In the genomic region with DNA sequence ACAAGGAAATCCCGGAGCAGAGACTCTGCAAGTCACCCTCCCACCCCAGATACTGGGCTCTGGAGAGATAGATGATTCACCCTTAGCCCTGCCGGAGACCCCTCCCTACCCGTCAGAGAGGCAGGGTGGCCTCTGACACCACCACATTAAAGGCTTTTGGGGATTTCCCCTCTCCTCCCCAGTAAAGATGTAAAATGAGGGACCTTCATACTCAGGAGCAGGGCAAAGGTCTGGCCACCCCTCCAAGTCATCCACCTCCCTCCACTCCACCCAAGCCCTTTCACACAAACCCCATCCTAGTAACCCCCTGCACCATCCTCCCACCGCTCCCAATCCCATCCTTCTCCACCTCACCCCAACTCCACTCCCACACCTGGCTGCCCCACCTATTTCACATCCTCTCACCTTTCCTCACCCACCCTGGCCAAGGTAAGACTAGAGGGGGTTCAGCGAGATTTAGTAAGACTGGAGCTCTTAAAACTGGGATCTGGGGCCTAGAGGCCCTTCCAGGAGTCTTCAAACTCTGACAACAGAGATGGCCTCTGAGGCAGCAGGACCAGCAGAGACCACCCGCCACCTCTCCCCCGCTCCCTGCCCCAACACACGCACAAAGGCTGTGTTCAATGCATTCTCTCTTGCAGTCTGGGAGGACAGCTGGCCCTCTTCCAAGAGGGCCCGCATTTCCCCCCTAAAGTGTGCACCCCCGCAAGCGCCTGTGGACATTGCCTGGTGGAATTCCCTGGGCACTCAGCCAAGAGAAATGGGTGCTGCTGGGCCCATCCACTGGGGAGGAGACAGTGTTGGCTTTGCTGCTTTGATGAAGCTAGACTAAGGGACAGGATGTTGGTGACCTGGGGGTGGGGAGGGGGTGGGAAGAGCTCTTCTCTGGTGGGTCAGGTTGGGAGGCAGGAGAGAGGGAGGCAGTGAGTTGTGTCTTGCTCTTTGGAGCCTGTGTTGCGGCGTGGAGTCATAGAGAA, we compare ENCODE assay signal across 8 cellular contexts. TPM values are rescaled to one million over a fixed set of nuclear protein-coding genes. Genes with fewer than 3 reads are reported as not detected.
DNase-seq lines count a peak whose midpoint lies in the region; FAIRE-seq and TF ChIP-seq lines count a peak whose summit lies in the region.

No MANE protein-coding gene starts in this region.

- TF ChIP-seq RAD21 in H1 (IDR thresholded peaks at IDR 0.05 in 1 of 2, conservative IDR thresholded peaks at IDR 0.05 in 1 of 2; ENCODE audit: low read depth in 2 of 2, low read length in 2 of 2): no peak

- H3K4me3 ChIP-seq in HFF-Myc (replicated peaks; ENCODE audit: low read depth, low read length) (peak overlapping the region; percentile 53), H1 (ENCODE audit: extremely low read depth in 1 of 4, insufficient read depth in 2 of 4, low read depth in 3 of 4, low read length in 4 of 4) (peak overlapping the region; percentile 49 to 86 (median 62); a peak in 5 of 8 replicates), skeletal muscle tissue (ENCODE audit: low read length in 3 of 3) (no peak overlapping the region)

- peaks cover 0 to 14% (median 9%) of the 10 kb centered on the region in 4 experiments; a peak in 6 of 7 replicates for H3K27me3 ChIP-seq in H1 (replicated peaks in 1 of 4; ENCODE audit: control insufficient read depth in 3 of 4, extremely low read depth in 1 of 4, insufficient read depth in 3 of 4, low read length in 3 of 4)
- H3K27me3 ChIP-seq in skeletal muscle tissue (ENCODE audit: control insufficient read depth in 3 of 3, insufficient read depth in 3 of 3, low read length in 3 of 3): peaks cover 0 to 3% (median 0%) of the 10 kb centered on the region in 3 donors

- no peak overlapping the region for H2AFZ ChIP-seq in H1 (ENCODE audit: low read length)

- no peak overlapping the region for H3K4ac ChIP-seq in H1 (replicated peaks; ENCODE audit: insufficient read length, low read depth, low read length)

- H3K9ac ChIP-seq in H1 (replicated peaks in 1 of 4; ENCODE audit: extremely low read depth in 1 of 4, low read depth in 3 of 4, low read length in 3 of 4) (peak overlapping the region in 1 of 4 experiments; percentile 24; a peak in 1 of 7 replicates), skeletal muscle tissue (ENCODE audit: low read depth in 1 of 3, low read length in 3 of 3) (peak overlapping the region in 2 of 3 donors; percentile 33 to 65)

- TF ChIP-seq CTCF in HFF-Myc (IDR thresholded peaks at IDR 0.05; ENCODE audit: low read depth, low read length, missing control alignments) (no peak), H1 (IDR thresholded peaks at IDR 0.05; ENCODE audit: control extremely low read depth in 1 of 3, insufficient read depth in 1 of 3, low read depth in 1 of 3, low read length in 3 of 3) (no peak)

- POLR2A ChIA-PET in H1 (lab: Charles Lee; ENCODE audit: partially characterized antibody): interaction anchor here (1.2 to 1.8 kb wide), 3 partner anchors 18 to 193 kb away, joined by 3 to 5 read pairs (median 3); a partner anchor contains a TSS
- POLR2A ChIA-PET in HEK293T (lab: Yijun Ruan, JAX): interaction anchor here (3.3 kb wide), 1 partner anchor 193 kb away, joined by 9 read pairs; a partner anchor contains a TSS

- H3K18ac ChIP-seq in H1 (ENCODE audit: extremely low read depth, low read length): no peak overlapping the region; the same call in 1 of the 2 replicates

- H4K91ac ChIP-seq in H1 (replicated peaks; ENCODE audit: insufficient read length, low read length): no peak overlapping the region

- peaks cover 0 to 6% of the 10 kb centered on the region in 2 experiments for H4K20me1 ChIP-seq in H1 (replicated peaks in 1 of 2; ENCODE audit: control insufficient read depth in 1 of 2, insufficient read depth in 2 of 2, low read length in 2 of 2)

- H3K4me1 ChIP-seq in H1 (replicated peaks in 1 of 4; ENCODE audit: control insufficient read depth in 3 of 4, insufficient read depth in 4 of 4, low read length in 3 of 4) (peaks cover 0 to 7% (median 2%) of the 10 kb centered on the region in 4 experiments; a peak in 5 of 7 replicates), skeletal muscle tissue (ENCODE audit: control insufficient read depth in 3 of 3, insufficient read depth in 3 of 3, low read length in 3 of 3) (peaks cover 8 to 15% (median 8%) of the 10 kb centered on the region in 3 donors)

- CTCF ChIA-PET in H1 (lab: Charles Lee; ENCODE audit: partially characterized antibody) (interaction anchor here (0.9 to 27.6 kb wide), 5 partner anchors 16 to 111 kb away, joined by 3 to 404 read pairs (median 3); a partner anchor contains a TSS), HEK293T (lab: Yijun Ruan, JAX) (interaction anchor here (0.7 kb wide), 1 partner anchor 697 kb away, joined by 3 read pairs; no protein-coding TSS in a partner anchor)

- H3K79me1 ChIP-seq in H1 (ENCODE audit: low read depth, low read length): no peaks in the 10 kb centered on the region

- no peaks in the 10 kb centered on the region for H3K79me2 ChIP-seq in H1 (ENCODE audit: control insufficient read depth in 1 of 2, insufficient read depth in 2 of 2, low read length in 2 of 2)

- H2AK5ac ChIP-seq in H1 (ENCODE audit: low read depth, low read length): no peak overlapping the region

- no peak overlapping the region for H3K56ac ChIP-seq in H1 (replicated peaks; ENCODE audit: insufficient read length, low read depth, low read length)

- no peak for DNase-seq in HFF-Myc (ENCODE audit: extremely low read depth, low read depth)
- peak; percentile 65 for DNase-seq in activated CD4-positive, alpha-beta T cell treated with anti-CD3 and anti-CD28 coated beads for 48 hours
- no peak for DNase-seq in H1 (ENCODE audit: low read depth in 1 of 2, low spot score in 2 of 2)
- DNase-seq in HEK293T (ENCODE audit: extremely low spot score): no peak
- no peak for DNase-seq in SIG-M5 (lab: John Stamatoyannopoulos, UW)
- DNase-seq in Kasumi-1 (lab: John Stamatoyannopoulos, UW): no peak
- no peak for DNase-seq in DMS79 (lab: John Stamatoyannopoulos, UW)

- 62% methylated on average over 9 of the region's 13 CpGs; no CpG with 5 or more reads in 1 of the 2 experiments for WGBS in H1 (ENCODE audit: extremely low coverage in 1 of 2, insufficient coverage in 1 of 2, insufficient read length in 1 of 2, insufficient replicate concordance in 2 of 2, low coverage in 1 of 2, low lambda C conversion rate in 2 of 2, missing lambda C conversion rate in 1 of 2), 2 experiments

- TF ChIP-seq POLR2A in H1 (IDR thresholded peaks at IDR 0.05; ENCODE audit: control extremely low read depth in 1 of 2, low read depth in 2 of 2, low read length in 2 of 2): no peak

- H3K36me3 ChIP-seq in H1 (ENCODE audit: control insufficient read depth in 2 of 4, insufficient read depth in 4 of 4, low read length in 3 of 4) (no peaks in the 10 kb centered on the region), skeletal muscle tissue (ENCODE audit: control insufficient read depth in 3 of 3, insufficient read depth in 3 of 3, low read length in 3 of 3) (no peaks in the 10 kb centered on the region)

- peak overlapping the region; percentile 50; the same call in 1 of the 2 replicates for H2BK12ac ChIP-seq in H1 (ENCODE audit: low read depth, low read length)

- H3K14ac ChIP-seq in H1 (ENCODE audit: insufficient read length): no peak overlapping the region

- H3K9me3 ChIP-seq in H1 (ENCODE audit: insufficient read depth in 2 of 2, low read depth in 1 of 2, low read length in 1 of 2) (no peaks in the 10 kb centered on the region), skeletal muscle tissue (ENCODE audit: control insufficient read depth in 3 of 3, low read length in 3 of 3) (no peaks in the 10 kb centered on the region)

- peaks cover 8% of the 10 kb centered on the region; the same call in 1 of the 2 replicates for H3K23me2 ChIP-seq in H1 (ENCODE audit: low read depth, low read length)

- H4K8ac ChIP-seq in H1 (ENCODE audit: extremely low read depth, insufficient read depth, low read length): peak overlapping the region; percentile 38

- no peak overlapping the region for H2BK20ac ChIP-seq in H1 (ENCODE audit: low read length)

- H4K5ac ChIP-seq in H1 (ENCODE audit: insufficient read length, low read depth, low read length): no peak overlapping the region

- H3K4me2 ChIP-seq in H1 (ENCODE audit: insufficient read depth in 1 of 2, low read depth in 2 of 2, low read length in 2 of 2): peak overlapping the region; percentile 84 to 86

- TF ChIP-seq EP300 in H1 (IDR thresholded peaks at IDR 0.05; ENCODE audit: borderline replicate concordance in 1 of 2, low read depth in 2 of 2, low read length in 2 of 2): no peak

- H2BK15ac ChIP-seq in H1 (ENCODE audit: low read length): no peak overlapping the region

- H3K23ac ChIP-seq in H1 (ENCODE audit: insufficient read length): no peak overlapping the region

- no peak overlapping the region for H2BK5ac ChIP-seq in H1 (ENCODE audit: low read depth, low read length)

- H3K27ac ChIP-seq in H1 (ENCODE audit: low read depth, low read length) (no peak overlapping the region), skeletal muscle tissue (ENCODE audit: low read depth, low read length) (no peak overlapping the region)

- FAIRE-seq in H1 (lab: Jason Lieb, UNC): no peak

- H2BK120ac ChIP-seq in H1 (replicated peaks; ENCODE audit: low read depth, low read length): no peak overlapping the region

TF ChIP-seq in H1, 55 proteins besides CTCF, POLR2A, EP300 and RAD21 (continues in another document):
- TF ChIP-seq FOSL1 (IDR thresholded peaks at IDR 0.05; ENCODE audit: insufficient read depth, low read depth, low read length): no peak

TF ChIP-seq in HEK293T, 16 proteins besides CTCF, POLR2A, EP300 and RAD21 (continues in another document):
- TF ChIP-seq SUZ12 (IDR thresholded peaks at IDR 0.05) (no peak), FOXK2 (IDR thresholded peaks at IDR 0.05) (no peak)

RNA-seq across cellular contexts. Expression of a gene that starts 1.1 kb away (rescaled TPM):
- total RNA-seq in H1 (2021; fragmentation: NEBNext Ultra II Directional; extraction: Animal tissue kit (Norgen Biotek cat#: 25700)): 8.4 and 8.9 TPM in 2 replicates
- polyA plus RNA-seq in H1 (2011; rRNA removed): 6.4 and 6.9 TPM in 2 replicates
- polyA plus RNA-seq in H1 (2011; cell fraction: cytosol; rRNA removed): 6.9 TPM
- polyA plus RNA-seq in H1 (2011; cell fraction: nucleus; rRNA removed): 8.7 TPM
- polyA plus RNA-seq in H1 (2012, experiment 1 of 2): 6.1 to 7.6 TPM (median 6.4 TPM) in 4 replicates
- polyA plus RNA-seq in H1 (2012, experiment 2 of 2): 1.9 TPM
- 4.4 TPM for polyA plus RNA-seq in H1 (2013, experiment 1 of 2)
- polyA plus RNA-seq in H1 (2013, experiment 2 of 2): 4.5 TPM
- polyA minus RNA-seq in H1 (2011; rRNA and poly(A)+ RNA removed): 7.2 and 7.5 TPM in 2 replicates
- polyA minus RNA-seq in H1 (2011; cell fraction: cytosol; rRNA and poly(A)+ RNA removed): 4.3 TPM
- 7.7 TPM for polyA minus RNA-seq in H1 (2011; cell fraction: nucleus; rRNA and poly(A)+ RNA removed)
- total RNA-seq in skeletal muscle tissue: 13.6 TPM

RNA-seq across cellular contexts. Expression of a gene that starts 54.0 kb away (rescaled TPM):
- 56.0 and 56.7 TPM in 2 replicates for total RNA-seq in H1 (2021; fragmentation: NEBNext Ultra II Directional; extraction: Animal tissue kit (Norgen Biotek cat#: 25700))
- polyA plus RNA-seq in H1 (2011; rRNA removed): 85.2 and 129 TPM in 2 replicates
- polyA plus RNA-seq in H1 (2011; cell fraction: cytosol; rRNA removed): 107 TPM
- 221 TPM for polyA plus RNA-seq in H1 (2011; cell fraction: nucleus; rRNA removed)
- polyA plus RNA-seq in H1 (2012, experiment 1 of 2): 36.6 to 55.9 TPM (median 47.9 TPM) in 4 replicates
- polyA plus RNA-seq in H1 (2012, experiment 2 of 2): 42.3 TPM
- 45.4 TPM for polyA plus RNA-seq in H1 (2013, experiment 1 of 2)
- polyA plus RNA-seq in H1 (2013, experiment 2 of 2): 41.7 TPM
- polyA minus RNA-seq in H1 (2011; rRNA and poly(A)+ RNA removed): 89.6 and 106 TPM in 2 replicates
- 58.5 TPM for polyA minus RNA-seq in H1 (2011; cell fraction: cytosol; rRNA and poly(A)+ RNA removed)
- polyA minus RNA-seq in H1 (2011; cell fraction: nucleus; rRNA and poly(A)+ RNA removed): 110 TPM
- 12.0 TPM for total RNA-seq in skeletal muscle tissue

Comparison
In these comparisons a context has a peak if more than half of its experiments do, and no peak if none do; other contexts are left out.
1. H3K4me3 ChIP-seq: peak in HFF-Myc (single experiment) and H1 (4 of 4); none in skeletal muscle tissue (0 of 3).